In genomic region chr9:128254855-128255759, GRCh38 we compare ENCODE assay signal across 1 cellular context.
TF ChIP-seq lines count a peak whose summit lies in the region.

No MANE protein-coding gene starts in this region.

TF ChIP-seq in HEK293, 187 proteins besides CTCF, POLR2A, EP300 and RAD21 (continued from another document):
- TF ChIP-seq, protein P1, sequence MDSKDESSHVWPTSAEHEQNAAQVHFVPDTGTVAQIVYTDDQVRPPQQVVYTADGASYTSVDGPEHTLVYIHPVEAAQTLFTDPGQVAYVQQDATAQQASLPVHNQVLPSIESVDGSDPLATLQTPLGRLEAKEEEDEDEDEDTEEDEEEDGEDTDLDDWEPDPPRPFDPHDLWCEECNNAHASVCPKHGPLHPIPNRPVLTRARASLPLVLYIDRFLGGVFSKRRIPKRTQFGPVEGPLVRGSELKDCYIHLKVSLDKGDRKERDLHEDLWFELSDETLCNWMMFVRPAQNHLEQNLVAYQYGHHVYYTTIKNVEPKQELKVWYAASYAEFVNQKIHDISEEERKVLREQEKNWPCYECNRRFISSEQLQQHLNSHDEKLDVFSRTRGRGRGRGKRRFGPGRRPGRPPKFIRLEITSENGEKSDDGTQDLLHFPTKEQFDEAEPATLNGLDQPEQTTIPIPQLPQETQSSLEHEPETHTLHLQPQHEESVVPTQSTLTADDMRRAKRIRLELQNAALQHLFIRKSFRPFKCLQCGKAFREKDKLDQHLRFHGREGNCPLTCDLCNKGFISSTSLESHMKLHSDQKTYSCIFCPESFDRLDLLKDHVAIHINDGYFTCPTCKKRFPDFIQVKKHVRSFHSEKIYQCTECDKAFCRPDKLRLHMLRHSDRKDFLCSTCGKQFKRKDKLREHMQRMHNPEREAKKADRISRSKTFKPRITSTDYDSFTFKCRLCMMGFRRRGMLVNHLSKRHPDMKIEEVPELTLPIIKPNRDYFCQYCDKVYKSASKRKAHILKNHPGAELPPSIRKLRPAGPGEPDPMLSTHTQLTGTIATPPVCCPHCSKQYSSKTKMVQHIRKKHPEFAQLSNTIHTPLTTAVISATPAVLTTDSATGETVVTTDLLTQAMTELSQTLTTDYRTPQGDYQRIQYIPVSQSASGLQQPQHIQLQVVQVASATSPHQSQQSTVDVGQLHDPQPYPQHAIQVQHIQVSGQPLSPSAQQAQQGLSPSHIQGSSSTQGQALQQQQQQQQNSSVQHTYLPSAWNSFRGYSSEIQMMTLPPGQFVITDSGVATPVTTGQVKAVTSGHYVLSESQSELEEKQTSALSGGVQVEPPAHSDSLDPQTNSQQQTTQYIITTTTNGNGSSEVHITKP (tag by site-specific recombination; IDR thresholded peaks at IDR 0.05): peak; percentile 70
- TF ChIP-seq ZNF560 (tag by site-specific recombination; IDR thresholded peaks at IDR 0.05; ENCODE audit: borderline replicate concordance) (no peak), ZSCAN30 (tag by site-specific recombination; IDR thresholded peaks at IDR 0.05) (peak; percentile 27; the same call in 1 of the 2 replicates), ZNF600 (tag by site-specific recombination; IDR thresholded peaks at IDR 0.05) (peak; percentile 40; the same call in 1 of the 2 replicates), ZNF664 (tag by site-specific recombination; IDR thresholded peaks at IDR 0.05) (no peak), ZFHX2 (tag by site-specific recombination; conservative IDR thresholded peaks at IDR 0.05) (peak; percentile 27; the same call in 1 of the 2 replicates), ZNF654 (tag by site-specific recombination; IDR thresholded peaks at IDR 0.05; ENCODE audit: low read depth) (0 out of 2 replicates have a peak, but pooled peaks have one; percentile 12)
